ENCODE assay signal across 10 cellular contexts in genomic region chr7:45919947-45920542, GRCh38. TPM values are rescaled to one million over a fixed set of nuclear protein-coding genes. Genes with fewer than 3 reads are reported as not detected.
DNase-seq lines count a peak whose midpoint lies in the region; ATAC-seq and TF ChIP-seq lines count a peak whose summit lies in the region.
"Had no signal": no experiment of that assay in that cellular context is flagged by ENCODE, and none has a peak within 500 bp of the region (broad histone marks: within the 10 kb centered on the region; RNA-seq: fewer than 3 reads in every experiment).

No MANE protein-coding gene starts in this region.

- peak overlapping the region; percentile 60 for H3K4me3 Mint-ChIP-seq in activated T-cell treated with anti-CD3 and anti-CD28 coated beads, Interleukin-2, amount 50 U/mL, for 24 hours
- H3K4me3 Mint-ChIP-seq in MCF 10A (ENCODE audit: unreplicated experiment): peak overlapping the region; percentile 74
- H3K4me3 Mint-ChIP-seq: dendritic cell treated with granulocyte-macrophage colony-stimulating factor and Interleukin-4, amounts not matched to agents 40 ng/mL and 50 ng/mL, for 4 days had no signal

- DNase-seq in activated T-cell treated with anti-CD3 and anti-CD28 coated beads, Interleukin-2, amount 50 U/mL, for 24 hours: no peak
- DNase-seq in activated T-cell treated with anti-CD3 and anti-CD28 coated beads, Interleukin-2, amount 50 U/mL, for 48 hours: no peak
- DNase-seq in MCF 10A (ENCODE audit: unreplicated experiment) (no peak), lower lobe of right lung (no peak), tibial nerve (ENCODE audit: low spot score in 2 of 2) (no peak), head of caudate nucleus (no peak)
- DNase-seq in activated CD8-positive, alpha-beta memory T cell treated with anti-CD3 and anti-CD28 coated beads, Interleukin-2, amount 50 U/mL, for 4 hours: no peak
- DNase-seq: DND-41 had no signal

- H3K4me3 ChIP-seq in lower lobe of right lung (peak overlapping the region; percentile 51), tibial nerve (peak overlapping the region in 3 of 4 donors; percentile 34 to 60 (median 45))

- TF ChIP-seq POLR2A in tibial nerve (IDR thresholded peaks at IDR 0.05): no peak

- H3K36me3 ChIP-seq in lower lobe of right lung: no peaks in the 10 kb centered on the region
- H3K36me3 ChIP-seq in tibial nerve: peaks cover 0 to under 1% (median 0%) of the 10 kb centered on the region in 3 donors

- H3K27me3 ChIP-seq in lower lobe of right lung (ENCODE audit: low read depth) (peaks cover 51% of the 10 kb centered on the region), tibial nerve (peaks cover 0 to 56% of the 10 kb centered on the region in 2 donors)

- BruUV-seq in MCF 10A (replicated peaks; lab: Mats Ljungman, UMichigan): TSS peak; percentile 49

- no peak for TF ChIP-seq EP300 in tibial nerve (IDR thresholded peaks at IDR 0.05)

- POLR2A ChIA-PET in MCF 10A (lab: Yijun Ruan, JAX): interaction anchor here (1.2 kb wide), 1 partner anchor 38 kb away, joined by 5 read pairs; no protein-coding TSS in a partner anchor

- peaks cover 36% of the 10 kb centered on the region for H3K4me1 Mint-ChIP-seq in activated T-cell treated with anti-CD3 and anti-CD28 coated beads, Interleukin-2, amount 50 U/mL, for 24 hours (ENCODE audit: low read depth)
- H3K4me1 Mint-ChIP-seq in MCF 10A (ENCODE audit: insufficient read depth, unreplicated experiment): peaks cover 44% of the 10 kb centered on the region

- 4 to 8% methylated on average over 23 of the region's 23 CpGs for WGBS in tibial nerve, 2 donors

- ATAC-seq in lower lobe of right lung: no peak
- ATAC-seq in GM18907 (IDR thresholded peaks at IDR 0.05; ENCODE audit: unreplicated experiment): no peak

- intact Hi-C loops in MCF 10A (cut with micrococcal nuclease): loop anchor here (5.0 to 10.0 kb wide), 6 partner anchors 48 to 1182 kb away; partner anchors contain the start of gene CCDC201
- intact Hi-C loops in lower lobe of right lung (cut with DNase I): loop anchor here (10.0 kb wide), 1 partner anchor 1265 kb away; no protein-coding TSS in a partner anchor
- intact Hi-C loops in head of caudate nucleus (cut with DNase I): loop anchor here (5.0 to 10.0 kb wide), 3 partner anchors 435 to 1265 kb away; no protein-coding TSS in a partner anchor

- H3K9me3 ChIP-seq in lower lobe of right lung (no peaks in the 10 kb centered on the region), tibial nerve (no peaks in the 10 kb centered on the region)

- no peak overlapping the region for H3K27ac ChIP-seq in lower lobe of right lung
- H3K27ac ChIP-seq in tibial nerve: peak overlapping the region in 1 of 4 donors; percentile 5

- peaks cover 82% of the 10 kb centered on the region for H3K27me3 Mint-ChIP-seq in activated T-cell treated with anti-CD3 and anti-CD28 coated beads, Interleukin-2, amount 50 U/mL, for 24 hours
- no peaks in the 10 kb centered on the region for H3K27me3 Mint-ChIP-seq in MCF 10A (ENCODE audit: insufficient read depth, unreplicated experiment)

- no peaks in the 10 kb centered on the region for H3K9me3 Mint-ChIP-seq in activated T-cell treated with anti-CD3 and anti-CD28 coated beads, Interleukin-2, amount 50 U/mL, for 24 hours
- H3K9me3 Mint-ChIP-seq in MCF 10A (ENCODE audit: unreplicated experiment): no peaks in the 10 kb centered on the region
- H3K9me3 Mint-ChIP-seq: dendritic cell treated with granulocyte-macrophage colony-stimulating factor and Interleukin-4, amounts not matched to agents 40 ng/mL and 50 ng/mL, for 4 days had no signal

- TF ChIP-seq CTCF in MCF 10A (IDR thresholded peaks at IDR 0.05; ENCODE audit: unreplicated experiment) (no peak), lower lobe of right lung (IDR thresholded peaks at IDR 0.05) (no peak), tibial nerve (IDR thresholded peaks at IDR 0.05) (no peak)

- H3K4me1 ChIP-seq in lower lobe of right lung (peaks cover 27% of the 10 kb centered on the region), tibial nerve (peaks cover 0 to 55% (median 16%) of the 10 kb centered on the region in 4 donors)

- no peaks in the 10 kb centered on the region for H3K36me3 Mint-ChIP-seq in activated T-cell treated with anti-CD3 and anti-CD28 coated beads, Interleukin-2, amount 50 U/mL, for 24 hours (ENCODE audit: low read depth)
- H3K36me3 Mint-ChIP-seq in MCF 10A (ENCODE audit: insufficient read depth, unreplicated experiment): peaks cover 6% of the 10 kb centered on the region

- CTCF ChIA-PET in MCF 10A (lab: Yijun Ruan, JAX): interaction anchor here (0.6 to 11.5 kb wide), 10 partner anchors 12 to 1284 kb away, joined by 3 to 191 read pairs (median 4); no protein-coding TSS in a partner anchor

- no peak overlapping the region for H3K27ac Mint-ChIP-seq in activated T-cell treated with anti-CD3 and anti-CD28 coated beads, Interleukin-2, amount 50 U/mL, for 24 hours
- no peak overlapping the region for H3K27ac Mint-ChIP-seq in MCF 10A (ENCODE audit: low read depth, unreplicated experiment)
- H3K27ac Mint-ChIP-seq: dendritic cell treated with granulocyte-macrophage colony-stimulating factor and Interleukin-4, amounts not matched to agents 40 ng/mL and 50 ng/mL, for 4 days had no signal

RNA-seq across cellular contexts. Expression of gene IGFBP3, which starts 1.0 kb away (rescaled TPM):
- total RNA-seq in MCF 10A (2022) (42.9 and 164 TPM in 2 replicates), lower lobe of right lung (32.2 TPM), tibial nerve (100 to 1,000 TPM; 145 to 377 (median 257) TPM)

RNA-seq across cellular contexts. Expression of gene IGFBP1, which starts 31.8 kb away (rescaled TPM):
- not detected in 2 replicates for total RNA-seq in MCF 10A (2022)
- not detected for total RNA-seq in lower lobe of right lung
- total RNA-seq in tibial nerve: not detected

RNA-seq across cellular contexts. Expression of gene CCDC201, which starts 47.2 kb away (rescaled TPM):
- total RNA-seq in MCF 10A (2022) (not detected in 2 replicates), lower lobe of right lung (not detected), tibial nerve (not detected)
